ENCODE assay signal across 8 cellular contexts in the genomic region with DNA sequence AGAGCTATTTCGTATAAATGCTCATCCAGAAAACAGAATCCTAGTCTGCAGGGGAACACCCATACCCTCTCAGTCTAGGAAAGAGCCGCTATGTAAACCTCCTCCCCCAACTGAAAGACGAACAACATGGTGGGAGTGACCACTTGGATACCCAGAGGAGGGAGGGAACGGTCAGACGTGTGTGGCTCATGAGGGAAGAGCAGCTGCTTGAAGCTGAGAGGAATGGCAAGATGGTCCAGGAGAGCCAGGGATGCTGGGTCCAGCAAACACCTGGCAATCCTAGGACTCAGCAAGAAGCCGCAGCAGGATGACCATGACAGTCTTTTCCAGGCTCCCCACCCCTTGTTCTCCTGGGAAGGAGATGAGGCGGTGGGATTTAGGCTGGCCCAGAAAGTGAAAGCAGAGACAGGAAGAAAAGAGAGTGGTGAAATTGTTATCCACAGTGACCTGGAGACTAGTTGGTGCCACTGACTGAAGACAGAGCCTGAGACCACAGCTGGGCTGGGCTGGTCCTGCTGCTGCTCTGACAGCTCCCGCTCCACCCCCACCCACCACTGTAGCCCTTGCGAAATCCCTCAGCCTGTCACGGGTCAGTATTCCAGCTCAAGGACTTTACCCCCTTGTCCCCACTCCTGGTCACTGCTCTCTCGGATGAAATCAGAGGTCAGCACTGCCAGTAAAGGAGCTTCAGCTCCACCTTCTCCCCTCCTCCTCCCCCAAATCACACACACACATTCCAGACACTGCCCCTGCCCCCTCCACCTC. TPM values are rescaled to one million over a fixed set of nuclear protein-coding genes. Genes with fewer than 3 reads are reported as not detected.
DNase-seq lines count a peak whose midpoint lies in the region; ATAC-seq and TF ChIP-seq lines count a peak whose summit lies in the region.

No MANE protein-coding gene starts in this region.

- peak overlapping the region; percentile 28 for H3K4me3 ChIP-seq in NB4 (ENCODE audit: low read depth, low read length)
- H3K4me3 ChIP-seq in endodermal cell (ENCODE audit: low read length), result peak overlapping the region; percentile 81

- peaks cover 30% of the 10 kb centered on the region for H3K36me3 Mint-ChIP-seq in endodermal cell (ENCODE audit: low read depth)
- H3K36me3 Mint-ChIP-seq in naive B cell, result peaks cover 8 to 9% of the 10 kb centered on the region in 2 donors

- peaks cover 14% of the 10 kb centered on the region for H3K4me1 ChIP-seq in endodermal cell (ENCODE audit: control insufficient read depth, insufficient read depth, low read length)

- 42 to 65% methylated on average over 5 to 11 of the region's 11 CpGs for WGBS in endodermal cell (ENCODE audit: insufficient coverage in 1 of 2, insufficient read length in 1 of 2), 2 experiments

- peaks cover 32% of the 10 kb centered on the region for H3K36me3 ChIP-seq in endodermal cell (ENCODE audit: control insufficient read depth, insufficient read depth, low read length)

- H3K9me3 Mint-ChIP-seq in endodermal cell (no peaks in the 10 kb centered on the region), naive B cell (no peaks in the 10 kb centered on the region)

- no peak for TF ChIP-seq POLR2A in NB4 (IDR thresholded peaks at IDR 0.05; ENCODE audit: extremely low read depth, insufficient read length)

- H3K4me1 Mint-ChIP-seq in endodermal cell (peaks cover 35% of the 10 kb centered on the region), naive B cell (peaks cover 31 to 40% (median 39%) of the 10 kb centered on the region in 3 donors)

- ATAC-seq in naive B cell (ENCODE audit: low read depth in 2 of 2) (no peak), GM18861 (IDR thresholded peaks at IDR 0.05; ENCODE audit: unreplicated experiment) (no peak), GM21381 (IDR thresholded peaks at IDR 0.05; ENCODE audit: unreplicated experiment) (no peak)

- H3K27me3 ChIP-seq in endodermal cell (ENCODE audit: control insufficient read depth, insufficient read depth, low read length, poor library complexity, severe bottlenecking), result no peaks in the 10 kb centered on the region

- peak overlapping the region; percentile 25 for H3K27ac ChIP-seq in endodermal cell (ENCODE audit: low read depth, low read length)

- H3K27ac Mint-ChIP-seq in endodermal cell (peak overlapping the region; percentile 89), naive B cell (peak overlapping the region; percentile 39 to 87 (median 80))

- H3K9me3 ChIP-seq in endodermal cell (ENCODE audit: control insufficient read depth, low read length), result no peaks in the 10 kb centered on the region

- H3K4me3 Mint-ChIP-seq in endodermal cell, result peak overlapping the region; percentile 75
- H3K4me3 Mint-ChIP-seq in naive B cell, result peak overlapping the region in 6 of 8 donors; percentile 9 to 82 (median 52)

- no peak overlapping the region for H3K9ac ChIP-seq in endodermal cell (ENCODE audit: extremely low read depth, low read length, poor library complexity, severe bottlenecking)

- H3K27me3 Mint-ChIP-seq in endodermal cell (ENCODE audit: insufficient read depth) (no peaks in the 10 kb centered on the region), naive B cell (no peaks in the 10 kb centered on the region)

- peak; percentile 79 for DNase-seq in AG20443 (ENCODE audit: low spot score)
- peak; percentile 55 for DNase-seq in NB4 (ENCODE audit: low read depth)
- DNase-seq in endodermal cell, result peak; percentile 64
- no peak for DNase-seq in naive B cell
- no peak for DNase-seq in COLO668 (lab: John Stamatoyannopoulos, UW; ENCODE audit: unreplicated experiment)
- no peak for DNase-seq in NCI-H226

- TF ChIP-seq CTCF in NB4 (IDR thresholded peaks at IDR 0.05; ENCODE audit: low read depth, low read length) (no peak), endodermal cell (conservative IDR thresholded peaks at IDR 0.05) (no peak)

RNA-seq across cellular contexts. Expression of a gene that starts 3.6 kb away (rescaled TPM):
- 100 to 1,000 TPM; 143 to 183 TPM for total RNA-seq in endodermal cell
- 122 TPM for polyA plus RNA-seq in endodermal cell (2013, experiment 1 of 2)
- polyA plus RNA-seq in endodermal cell (2013, experiment 2 of 2), result 109 TPM
- 100 to 1,000 TPM in 4 of 6 donors, 10 to 100 TPM in 2; 95.5 to 127 (median 115) TPM for polyA plus RNA-seq in naive B cell (ENCODE audit: low read depth in 6 of 6)

RNA-seq across cellular contexts. Expression of a gene that starts 11.1 kb away (rescaled TPM):
- not detected for total RNA-seq in endodermal cell
- 0.50 TPM for polyA plus RNA-seq in endodermal cell (2013, experiment 1 of 2)
- polyA plus RNA-seq in endodermal cell (2013, experiment 2 of 2), result 0.12 TPM
- under 1 TPM in 2 of 6 donors, not detected in 4; 0.13 to 0.42 TPM for polyA plus RNA-seq in naive B cell (ENCODE audit: low read depth in 6 of 6)

RNA-seq across cellular contexts. Expression of a gene that starts 35.7 kb away (rescaled TPM):
- 10 to 100 TPM in 1 of 2 donors, 1 to 10 TPM in 1; 8.6 to 10.8 TPM for total RNA-seq in endodermal cell
- 17.8 TPM for polyA plus RNA-seq in endodermal cell (2013, experiment 1 of 2)
- 15.8 TPM for polyA plus RNA-seq in endodermal cell (2013, experiment 2 of 2)
- 1 to 10 TPM; 2.4 to 8.8 (median 3.5) TPM for polyA plus RNA-seq in naive B cell (ENCODE audit: low read depth in 6 of 6)

RNA-seq across cellular contexts. Expression of a gene that starts 37.2 kb away (rescaled TPM):
- 10 to 100 TPM; 23.8 to 29.3 TPM for total RNA-seq in endodermal cell
- polyA plus RNA-seq in endodermal cell (2013, experiment 1 of 2), result 25.6 TPM
- 22.5 TPM for polyA plus RNA-seq in endodermal cell (2013, experiment 2 of 2)
- polyA plus RNA-seq in naive B cell (ENCODE audit: low read depth in 6 of 6), result 10 to 100 TPM; 40.2 to 89.9 (median 48.7) TPM

RNA-seq across cellular contexts. Expression of a gene that starts 44.8 kb away (rescaled TPM):
- total RNA-seq in endodermal cell, result 10 to 100 TPM; 68.6 to 73.5 TPM
- 54.5 TPM for polyA plus RNA-seq in endodermal cell (2013, experiment 1 of 2)
- 48.1 TPM for polyA plus RNA-seq in endodermal cell (2013, experiment 2 of 2)
- 10 to 100 TPM; 16.5 to 30.5 (median 22.6) TPM for polyA plus RNA-seq in naive B cell (ENCODE audit: low read depth in 6 of 6)

Comparison
In these comparisons a context has a peak if more than half of its experiments do, and no peak if none do; other contexts are left out.
1. DNase-seq: peak in AG20443 (single experiment), NB4 (single experiment) and endodermal cell (single experiment); none in naive B cell (single experiment), COLO668 (single experiment) and NCI-H226 (single experiment).